ENCODE assay signal across 8 cellular contexts in the genomic region with DNA sequence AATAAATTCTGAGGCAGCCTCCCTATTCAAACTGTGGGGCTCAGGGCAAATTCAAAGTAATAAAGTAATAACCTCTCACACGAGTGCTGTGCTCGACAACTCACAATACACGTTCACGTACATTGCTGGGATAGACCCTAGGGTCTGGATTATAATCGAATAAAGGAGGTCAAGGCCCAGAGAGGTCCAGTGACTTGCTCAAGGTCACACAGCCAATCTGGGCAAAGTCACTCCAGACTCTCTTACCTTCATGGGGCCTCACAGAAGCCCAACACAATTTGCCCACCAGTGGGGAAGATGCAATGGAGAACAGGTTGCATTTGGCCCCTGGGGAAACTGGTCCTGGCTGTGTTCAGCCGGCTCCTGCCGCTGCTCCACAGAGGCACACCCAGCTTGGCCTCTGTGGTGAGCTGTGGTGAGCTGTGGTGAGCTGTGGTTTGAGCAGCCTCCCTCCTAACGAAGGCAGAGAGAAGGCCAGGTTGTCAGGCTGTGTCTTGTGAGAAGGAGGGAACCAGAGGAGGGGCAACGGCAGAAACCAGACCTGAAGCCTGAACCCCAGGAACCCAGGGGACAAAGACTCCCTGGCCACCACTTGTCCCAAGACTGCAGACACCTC. TPM values are rescaled to one million over a fixed set of nuclear protein-coding genes. Genes with fewer than 3 reads are reported as not detected.
A peak's percentile ranks its signal among the peaks of the same experiment; 100 is the strongest.
DNase-seq lines count a peak whose midpoint lies in the region; ATAC-seq and TF ChIP-seq lines count a peak whose summit lies in the region.

No MANE protein-coding gene starts in this region.

- no peaks in the 10 kb centered on the region for H3K9me3 ChIP-seq in BLaER1 treated with 17β-estradiol and CSF1 and Interleukin-3, amounts not matched to agents 10 nM and 100 nM (replicated peaks in 1 of 11)

- peak overlapping the region; percentile 68 to 83 (median 81); a peak in 19 of 22 replicates for H3K27ac ChIP-seq in BLaER1 treated with 17β-estradiol and CSF1 and Interleukin-3, amounts not matched to agents 10 nM and 100 nM

- DNase-seq in H4 (ENCODE audit: low spot score), result peak; percentile 75
- peak; percentile 35 for DNase-seq in T follicular helper cell (ENCODE audit: low read depth)
- DNase-seq in stimulated activated CD4-positive, alpha-beta T cell treated with anti-CD3 and anti-CD28 coated beads, Interleukin-4, amount 100 ng/mL, for 24 hours, result peak; percentile 59
- DNase-seq in NCI-H1092 treated with DMSO at 0.1 percent for 48 hours (lab: John Stamatoyannopoulos, UW), result no peak
- no peak for DNase-seq in DMS153 (lab: John Stamatoyannopoulos, UW)

- H3K4me3 ChIP-seq in BLaER1 treated with 17β-estradiol and CSF1 and Interleukin-3, amounts not matched to agents 10 nM and 100 nM, result peak overlapping the region in 7 of 10 experiments; percentile 8 to 44 (median 31); a peak in 8 of 20 replicates

- H3K36me3 Mint-ChIP-seq in brain, result no peaks in the 10 kb centered on the region

- peaks cover 0 to 7% (median 0%) of the 10 kb centered on the region in 5 experiments for H3K9me3 Mint-ChIP-seq in brain

- no peaks in the 10 kb centered on the region for H3K27me3 Mint-ChIP-seq in brain

- no peaks in the 10 kb centered on the region for H3K36me3 ChIP-seq in BLaER1 treated with 17β-estradiol and CSF1 and Interleukin-3, amounts not matched to agents 10 nM and 100 nM

- peaks cover 61 to 81% (median 69%) of the 10 kb centered on the region in 10 experiments for H3K4me1 ChIP-seq in BLaER1 treated with 17β-estradiol and CSF1 and Interleukin-3, amounts not matched to agents 10 nM and 100 nM

- peaks cover 0 to 55% (median 8%) of the 10 kb centered on the region in 11 experiments; a peak in 10 of 22 replicates for H4K20me1 ChIP-seq in BLaER1 treated with 17β-estradiol and CSF1 and Interleukin-3, amounts not matched to agents 10 nM and 100 nM

- peak overlapping the region; percentile 92 to 98 (median 96) for H3K4me2 ChIP-seq in BLaER1 treated with 17β-estradiol and CSF1 and Interleukin-3, amounts not matched to agents 10 nM and 100 nM

- H3K9ac ChIP-seq in BLaER1 treated with 17β-estradiol and CSF1 and Interleukin-3, amounts not matched to agents 10 nM and 100 nM, result peak overlapping the region; percentile 52 to 77 (median 72); a peak in 20 of 22 replicates

- peak overlapping the region in 1 of 5 experiments; percentile 3 for H3K4me3 Mint-ChIP-seq in brain

- H3K4me1 Mint-ChIP-seq in brain, result peaks cover 54% of the 10 kb centered on the region

- ATAC-seq in HG03520 (IDR thresholded peaks at IDR 0.05; ENCODE audit: unreplicated experiment), result no peak

- no peak for TF ChIP-seq CTCF in brain (conservative IDR thresholded peaks at IDR 0.05)

- peak overlapping the region in 4 of 5 experiments; percentile 36 to 94 (median 62) for H3K27ac Mint-ChIP-seq in brain

- peaks cover 22 to 57% (median 40%) of the 10 kb centered on the region in 11 experiments for H3K27me3 ChIP-seq in BLaER1 treated with 17β-estradiol and CSF1 and Interleukin-3, amounts not matched to agents 10 nM and 100 nM

RNA-seq across cellular contexts. Expression of a gene that starts 35.1 kb away (rescaled TPM):
- 0.92 and 1.0 TPM in 2 replicates for total RNA-seq in H4 (2014; rRNA removed; shearing (Covaris generic))
- polyA plus RNA-seq in brain (ENCODE audit: insufficient read depth, low read depth, low replicate concordance), result 14.4 TPM

RNA-seq across cellular contexts. Expression of a gene that starts 58.7 kb away (rescaled TPM):
- 0.74 and 2.1 TPM in 2 replicates for total RNA-seq in H4 (2014; rRNA removed; shearing (Covaris generic))
- polyA plus RNA-seq in brain (ENCODE audit: insufficient read depth, low read depth, low replicate concordance), result 106 TPM

Comparison
In these comparisons a context has a peak if more than half of its experiments do, and no peak if none do; other contexts are left out.
1. DNase-seq: peak in H4 (single experiment), T follicular helper cell (single experiment) and stimulated activated CD4-positive, alpha-beta T cell treated with anti-CD3 and anti-CD28 coated beads, Interleukin-4, amount 100 ng/mL, for 24 hours (single experiment); none in NCI-H1092 treated with DMSO at 0.1 percent for 48 hours (single experiment) and DMS153 (single experiment).